Comparison of ENCODE assay signal across 16 cellular contexts in genomic region chr18:61731693-61732376, GRCh38.
DNase-seq lines count a peak whose midpoint lies in the region; ATAC-seq and TF ChIP-seq lines count a peak whose summit lies in the region.
"Had no signal": no experiment of that assay in that cellular context is flagged by ENCODE, and none has a peak within 500 bp of the region (broad histone marks: within the 10 kb centered on the region; RNA-seq: fewer than 3 reads in every experiment).

No MANE protein-coding gene starts in this region.

- no peaks in the 10 kb centered on the region for H3K36me3 ChIP-seq in gastroesophageal sphincter
- H3K36me3 ChIP-seq in psoas muscle (ENCODE audit: insufficient read depth in 1 of 2, low read depth in 1 of 2) = no peaks in the 10 kb centered on the region
- no peaks in the 10 kb centered on the region for H3K36me3 ChIP-seq in vagina
- H3K36me3 ChIP-seq: Peyer's patch had no signal

- TF ChIP-seq POLR2A in gastroesophageal sphincter (IDR thresholded peaks at IDR 0.05) = no peak
- no peak for TF ChIP-seq POLR2A in vagina (IDR thresholded peaks at IDR 0.05)

- H3K27ac ChIP-seq in gastroesophageal sphincter (peak overlapping the region in 3 of 4 donors; percentile 26 to 64 (median 32)), psoas muscle (peak overlapping the region; percentile 65), vagina (peak overlapping the region; percentile 72)

- H3K4me3 ChIP-seq in gastroesophageal sphincter (no peak overlapping the region), psoas muscle (no peak overlapping the region), vagina (no peak overlapping the region)
- H3K4me3 ChIP-seq: GM23338, Peyer's patch had no signal

- ATAC-seq in Right ventricle myocardium inferior (peak; percentile 77), gastroesophageal sphincter (no peak), psoas muscle (no peak), HG03095 (IDR thresholded peaks at IDR 0.05; ENCODE audit: unreplicated experiment) (no peak)
- ATAC-seq: activated naive CD4-positive, alpha-beta T cell treated with anti-CD3 and anti-CD28 coated beads, Interleukin-2, amount 50 U/mL, for 72 hours; GM23338 had no signal

- H3K9me3 ChIP-seq in gastroesophageal sphincter (no peaks in the 10 kb centered on the region), psoas muscle (no peaks in the 10 kb centered on the region), vagina (no peaks in the 10 kb centered on the region)
- H3K9me3 ChIP-seq: Peyer's patch had no signal

- no peak for TF ChIP-seq CTCF in gastroesophageal sphincter (IDR thresholded peaks at IDR 0.05)
- TF ChIP-seq CTCF in psoas muscle (IDR thresholded peaks at IDR 0.05) = no peak
- TF ChIP-seq CTCF in vagina (IDR thresholded peaks at IDR 0.05) = no peak

- no peak for TF ChIP-seq EP300 in gastroesophageal sphincter (IDR thresholded peaks at IDR 0.05)

- intact Hi-C loops in Right ventricle myocardium inferior (cut with DNase I) (loop anchor here (10.0 kb wide), 1 partner anchor 147 kb away; no protein-coding TSS in a partner anchor), cardiac septum (cut with DNase I) (loop anchor here (10.0 kb wide), 1 partner anchor 177 kb away; no protein-coding TSS in a partner anchor), psoas muscle (cut with DNase I) (loop anchor here in 1 of 2 donors (5.0 kb wide), 1 partner anchor 130 kb away; no protein-coding TSS in a partner anchor), vagina (cut with DNase I) (loop anchor here (5.0 kb wide), 1 partner anchor 160 kb away; the partner anchor contains the start of gene RNF152)

- H3K4me1 ChIP-seq in gastroesophageal sphincter (no peaks in the 10 kb centered on the region), psoas muscle (no peaks in the 10 kb centered on the region), vagina (peaks cover 27% of the 10 kb centered on the region)

- WGBS in gastroesophageal sphincter (ENCODE audit: low coverage in 1 of 2), 2 donors = 60 to 67% methylated on average over 5 to 9 of the region's 9 CpGs
- 33 to 54% (median 35%) methylated on average over 9 of the region's 9 CpGs for WGBS in psoas muscle, 3 donors

- DNase-seq in Right ventricle myocardium inferior (ENCODE audit: missing footprints) = no peak
- no peak for DNase-seq in cardiac septum (ENCODE audit: low spot score)
- DNase-seq in psoas muscle = no peak
- DNase-seq in vagina (ENCODE audit: extremely low spot score in 2 of 2) = no peak
- no peak for DNase-seq in SHP77 treated with DMSO at 0.1 percent for 48 hours (lab: John Stamatoyannopoulos, UW)
- DNase-seq in T-helper 2 cell = no peak
- DNase-seq: activated CD4-positive, alpha-beta T cell treated with anti-CD3 and anti-CD28 coated beads for 1 hour; CD8-positive, alpha-beta memory T cell; NCI-H1436; NCI-H524 treated with DMSO at 0.1 percent for 48 hours; Peyer's patch; stimulated activated CD4-positive, alpha-beta T cell treated with anti-CD3 and anti-CD28 coated beads, Interleukin-2, amount 100 ng/mL, for 48 hours had no signal

- H3K27me3 ChIP-seq in gastroesophageal sphincter (no peaks in the 10 kb centered on the region), psoas muscle (ENCODE audit: insufficient read depth in 3 of 3, low read length in 2 of 3) (no peaks in the 10 kb centered on the region), vagina (no peaks in the 10 kb centered on the region)
- H3K27me3 ChIP-seq: Peyer's patch had no signal
